In genomic region chr3:71542548-71543370, GRCh38 we compare ENCODE assay signal across 9 cellular contexts. TPM values are rescaled to one million over a fixed set of nuclear protein-coding genes. Genes with fewer than 3 reads are reported as not detected.
DNase-seq lines count a peak whose midpoint lies in the region; FAIRE-seq and TF ChIP-seq lines count a peak whose summit lies in the region.
"Had no signal": no experiment of that assay in that cellular context is flagged by ENCODE, and none has a peak within 500 bp of the region (broad histone marks: within the 10 kb centered on the region; RNA-seq: fewer than 3 reads in every experiment).

No MANE protein-coding gene starts in this region.

- H3K9me1 ChIP-seq in keratinocyte (ENCODE audit: control insufficient read depth, extremely low read depth, insufficient read depth, low read length), result no peaks in the 10 kb centered on the region

- peak overlapping the region; percentile 61 for H3K4me2 ChIP-seq in keratinocyte (ENCODE audit: control insufficient read depth, extremely low read depth, insufficient read depth, low read depth, low read length)
- H3K4me2 ChIP-seq: KMS-11 had no signal

- CTCF ChIA-PET in MCF 10A (lab: Yijun Ruan, JAX), result interaction anchor here (0.5 to 0.8 kb wide), 2 partner anchors 18 to 1122 kb away, joined by 3 read pairs; no protein-coding TSS in a partner anchor

- peak overlapping the region; percentile 69 for H3K27ac Mint-ChIP-seq in MCF 10A (ENCODE audit: low read depth, unreplicated experiment)

- dilution Hi-C loops in keratinocyte (cut with MboI; ENCODE audit: extremely low pct_ligation_motif_present, low sequenced_read_pairs), result no loop called here

- BruUV-seq in MCF 10A (replicated peaks; lab: Mats Ljungman, UMichigan), result no TSS peak

- no peak overlapping the region for H3K4me3 ChIP-seq in keratinocyte (ENCODE audit: control insufficient read depth in 2 of 3, extremely low read depth in 1 of 3, insufficient read depth in 2 of 3, low read depth in 1 of 3, low read length in 3 of 3)

- H3K9me3 Mint-ChIP-seq in MCF 10A (ENCODE audit: unreplicated experiment), result no peaks in the 10 kb centered on the region

- peaks cover 11% of the 10 kb centered on the region for H3K4me1 ChIP-seq in keratinocyte (ENCODE audit: control insufficient read depth, extremely low read depth, insufficient read depth, low read length)

- H3K79me2 ChIP-seq in keratinocyte (ENCODE audit: control insufficient read depth, insufficient read depth, low read length), result no peaks in the 10 kb centered on the region

- H3K27ac ChIP-seq in keratinocyte (ENCODE audit: control insufficient read depth, insufficient read depth, low read length), result no peak overlapping the region
- peak overlapping the region; percentile 28 for H3K27ac ChIP-seq in substantia nigra (ENCODE audit: low read depth, low read length, poor library complexity, severe bottlenecking)
- H3K27ac ChIP-seq: KMS-11 had no signal

- H2AFZ ChIP-seq in keratinocyte (ENCODE audit: control insufficient read depth, low read length), result peak overlapping the region; percentile 94

- H3K27me3 ChIP-seq in keratinocyte (ENCODE audit: control insufficient read depth, extremely low read depth, insufficient read depth, low read length), result no peaks in the 10 kb centered on the region

- H3K4me1 Mint-ChIP-seq in MCF 10A (ENCODE audit: insufficient read depth, unreplicated experiment), result peaks cover 22% of the 10 kb centered on the region

- no peaks in the 10 kb centered on the region for H3K27me3 Mint-ChIP-seq in MCF 10A (ENCODE audit: insufficient read depth, unreplicated experiment)

- TF ChIP-seq CTCF in MCF 10A (IDR thresholded peaks at IDR 0.05; ENCODE audit: unreplicated experiment), result no peak
- TF ChIP-seq CTCF in keratinocyte (optimal IDR thresholded peaks at IDR 0.05 in 1 of 3, IDR thresholded peaks at IDR 0.05 in 1 of 3, conservative IDR thresholded peaks at IDR 0.05 in 1 of 3; ENCODE audit: extremely low read depth in 1 of 3, insufficient read depth in 2 of 3, low read length in 3 of 3), result no peak
- no peak for TF ChIP-seq CTCF in D721Med (IDR thresholded peaks at IDR 0.05; ENCODE audit: insufficient read depth, missing control alignments)

- H3K4me3 Mint-ChIP-seq in MCF 10A (ENCODE audit: unreplicated experiment), result no peak overlapping the region

- H3K9ac ChIP-seq in keratinocyte (ENCODE audit: control insufficient read depth, extremely low read depth, insufficient read depth, low read length), result peak overlapping the region; percentile 14
- H3K9ac ChIP-seq: KMS-11 had no signal

- intact Hi-C loops in MCF 10A (cut with micrococcal nuclease), result no loop called here

- H4K20me1 ChIP-seq in keratinocyte (ENCODE audit: control insufficient read depth, extremely low read depth, insufficient read depth, low read length), result no peaks in the 10 kb centered on the region

- no peaks in the 10 kb centered on the region for H3K36me3 ChIP-seq in keratinocyte (ENCODE audit: control insufficient read depth in 2 of 2, extremely low read depth in 1 of 2, insufficient read depth in 2 of 2, low read length in 2 of 2)

- FAIRE-seq in keratinocyte (lab: Jason Lieb, UNC), result peak; percentile 90
- FAIRE-seq in D721Med (lab: Jason Lieb, UNC), result no peak

- no peaks in the 10 kb centered on the region for H3K9me3 ChIP-seq in keratinocyte (ENCODE audit: control insufficient read depth, low read depth, low read length)

- no peaks in the 10 kb centered on the region for H3K36me3 Mint-ChIP-seq in MCF 10A (ENCODE audit: insufficient read depth, unreplicated experiment)

- POLR2A ChIA-PET in MCF 10A (lab: Yijun Ruan, JAX), result interaction anchor here (0.5 to 1.6 kb wide), 8 partner anchors 9 to 478 kb away, joined by 3 to 5 read pairs (median 4); no protein-coding TSS in a partner anchor

- peak; percentile 62 for DNase-seq in DMS 273 treated with DMSO at 0.1 percent for 48 hours (lab: John Stamatoyannopoulos, UW)
- DNase-seq in H4 (ENCODE audit: low spot score), result peak; percentile 64
- peak; percentile 42 for DNase-seq in NCI-H2227 (lab: John Stamatoyannopoulos, UW; ENCODE audit: unreplicated experiment)
- DNase-seq in MCF 10A (ENCODE audit: unreplicated experiment), result peak; percentile 68
- no peak for DNase-seq in keratinocyte (ENCODE audit: low read depth, low spot score)
- peak in 43 of 49 donors; percentile 5 to 78 (median 44) for DNase-seq in substantia nigra (lab: John Stamatoyannopoulos, UW)
- DNase-seq in RPMI8226, result no peak
- DNase-seq in D721Med (ENCODE audit: insufficient read length, low spot score), result no peak

RNA-seq across cellular contexts. Expression of gene FOXP1, which starts 40.8 kb away (rescaled TPM):
- 13.1 and 15.9 TPM in 2 replicates for total RNA-seq in H4 (2014; rRNA removed; shearing (Covaris generic))
- 49.0 and 51.1 TPM in 2 replicates for total RNA-seq in MCF 10A (2022)
- polyA plus RNA-seq in keratinocyte, result 6.2 to 27.3 TPM (median 14.6 TPM) in 3 replicates
- 22.8 TPM for polyA plus RNA-seq in keratinocyte (2011; ENCODE audit: low read depth)
- 6.8 and 8.3 TPM in 2 replicates for polyA plus RNA-seq in keratinocyte (2011; cell fraction: cytosol; rRNA removed)
- polyA plus RNA-seq in keratinocyte (2011; cell fraction: nucleus; rRNA removed), result 10.6 and 11.1 TPM in 2 replicates
- 8.2 and 18.3 TPM in 2 replicates for polyA plus RNA-seq in keratinocyte (2012; ENCODE audit: low replicate concordance)
- 42.3 to 72.2 TPM (median 54.6 TPM) in 3 replicates for polyA minus RNA-seq in keratinocyte
- 27.4 TPM for polyA minus RNA-seq in keratinocyte (2011; cell fraction: cytosol; rRNA and poly(A)+ RNA removed)
- 32.2 and 47.0 TPM in 2 replicates for polyA minus RNA-seq in keratinocyte (2011; cell fraction: nucleus; rRNA and poly(A)+ RNA removed)

Comparison
In these comparisons a context has a peak if more than half of its experiments do, and no peak if none do; other contexts are left out.
1. DNase-seq: peak in DMS 273 treated with DMSO at 0.1 percent for 48 hours (single experiment), H4 (single experiment), NCI-H2227 (single experiment), MCF 10A (single experiment) and substantia nigra (43 of 49); none in keratinocyte (single experiment), RPMI8226 (single experiment) and D721Med (single experiment).